In the genomic region with DNA sequence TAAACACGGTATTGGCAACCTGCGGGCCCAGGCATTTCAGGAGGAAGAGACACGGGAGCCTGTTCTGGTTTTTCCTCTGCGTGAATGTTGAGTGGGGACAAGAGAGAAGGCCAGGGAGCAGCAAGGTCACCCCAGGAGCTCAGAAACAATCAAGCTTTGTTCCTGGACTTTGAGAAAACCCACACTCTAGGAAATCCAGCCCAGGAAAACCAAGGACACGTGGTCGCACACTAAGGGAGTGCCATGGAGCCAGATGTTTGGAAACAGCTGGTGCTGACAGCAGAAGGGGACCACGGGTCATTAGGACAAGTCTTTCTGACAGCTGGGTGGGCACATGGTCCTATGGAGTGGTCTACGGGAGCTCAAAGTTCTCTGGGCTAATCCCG, we compare ENCODE assay signal across 11 cellular contexts. TPM values are rescaled to one million over a fixed set of nuclear protein-coding genes. Genes with fewer than 3 reads are reported as not detected.
A peak's percentile ranks its signal among the peaks of the same experiment; 100 is the strongest.
DNase-seq lines count a peak whose midpoint lies in the region; ATAC-seq, FAIRE-seq and TF ChIP-seq lines count a peak whose summit lies in the region.
"Had no signal": no experiment of that assay in that cellular context is flagged by ENCODE, and none has a peak within 500 bp of the region (broad histone marks: within the 10 kb centered on the region; RNA-seq: fewer than 3 reads in every experiment).

No MANE protein-coding gene starts in this region.

- TF ChIP-seq POLR2A in heart left ventricle (IDR thresholded peaks at IDR 0.05), result no peak

- H3K9me3 ChIP-seq in CD4-positive, CD25-positive, alpha-beta regulatory T cell (ENCODE audit: control insufficient read depth in 2 of 2, low read length in 2 of 2), result no peaks in the 10 kb centered on the region
- H3K9me3 ChIP-seq in heart left ventricle, result no peaks in the 10 kb centered on the region
- no peaks in the 10 kb centered on the region for H3K9me3 ChIP-seq in pancreas

- H3K4me3 ChIP-seq in CD4-positive, CD25-positive, alpha-beta regulatory T cell (ENCODE audit: low read depth, low read length), result no peak overlapping the region
- no peak overlapping the region for H3K4me3 ChIP-seq in heart left ventricle
- no peak overlapping the region for H3K4me3 ChIP-seq in pancreas

- no peak for ATAC-seq in CD4-positive, CD25-positive, alpha-beta regulatory T cell (ENCODE audit: low read depth in 2 of 2)
- no peak for ATAC-seq in activated CD8-positive, alpha-beta T cell treated with anti-CD3 and anti-CD28 coated beads, Interleukin-2, amount 10 ng/mL, durations not matched to agents 7 days and 5 days
- peak; percentile 5 to 54 (median 33) for ATAC-seq in heart left ventricle
- ATAC-seq in pancreas, result peak; percentile 57 to 76 (median 66)
- ATAC-seq in HG02852 (IDR thresholded peaks at IDR 0.05; ENCODE audit: unreplicated experiment), result no peak

- intact Hi-C loops in heart left ventricle (cut with DNase I), result loop anchor here in 2 of 10 donors (5.0 kb wide), 2 partner anchors 34 to 39 kb away; no protein-coding TSS in a partner anchor
- intact Hi-C loops in pancreas (cut with DNase I), result no loop called here

- POLR2A ChIA-PET in activated CD8-positive, alpha-beta T cell treated with anti-CD3 and anti-CD28 coated beads, Interleukin-2, amount 10 ng/mL, durations not matched to agents 7 days and 5 days (lab: Charles Lee), result interaction anchor here (0.6 to 1.8 kb wide), 4 partner anchors 12 to 34 kb away, joined by 3 to 6 read pairs (median 3); no protein-coding TSS in a partner anchor

- WGBS in heart left ventricle, 4 donors, result 24 to 37% (median 29%) methylated on average over 9 of the region's 9 CpGs
- WGBS in pancreas, 2 donors, result 26% methylated on average over 9 of the region's 9 CpGs

- CTCF ChIA-PET in activated CD8-positive, alpha-beta T cell treated with anti-CD3 and anti-CD28 coated beads, Interleukin-2, amount 10 ng/mL, durations not matched to agents 7 days and 5 days (lab: Charles Lee), result interaction anchor here (1.0 to 2.6 kb wide), 5 partner anchors 9 to 127 kb away, joined by 3 to 13 read pairs (median 6); no protein-coding TSS in a partner anchor

- peaks cover 21 to 89% (median 65%) of the 10 kb centered on the region in 4 donors for H3K4me1 Mint-ChIP-seq in CD4-positive, CD25-positive, alpha-beta regulatory T cell
- H3K4me1 Mint-ChIP-seq in activated CD8-positive, alpha-beta T cell treated with anti-CD3 and anti-CD28 coated beads, Interleukin-2, amount 10 ng/mL, durations not matched to agents 7 days and 5 days (ENCODE audit: low read depth), result peaks cover 83% of the 10 kb centered on the region

- peaks cover 74% of the 10 kb centered on the region for H3K4me1 ChIP-seq in CD4-positive, CD25-positive, alpha-beta regulatory T cell (ENCODE audit: control insufficient read depth, insufficient read depth, low read length, poor library complexity, severe bottlenecking)
- H3K4me1 ChIP-seq in heart left ventricle (peaks cover 28 to 99% (median 89%) of the 10 kb centered on the region in 12 donors), pancreas (peaks cover 15 to 27% (median 25%) of the 10 kb centered on the region in 3 donors)

- H3K36me3 ChIP-seq in CD4-positive, CD25-positive, alpha-beta regulatory T cell (ENCODE audit: control insufficient read depth, insufficient read depth, low read length), result peaks cover 88% of the 10 kb centered on the region
- peaks cover 9 to 100% (median 86%) of the 10 kb centered on the region in 9 donors for H3K36me3 ChIP-seq in heart left ventricle
- H3K36me3 ChIP-seq in pancreas, result peaks cover 9 to 52% (median 28%) of the 10 kb centered on the region in 3 donors

- H3K27ac Mint-ChIP-seq in CD4-positive, CD25-positive, alpha-beta regulatory T cell, result peak overlapping the region; percentile 90 to 92 (median 91)
- H3K27ac Mint-ChIP-seq in activated CD8-positive, alpha-beta T cell treated with anti-CD3 and anti-CD28 coated beads, Interleukin-2, amount 10 ng/mL, durations not matched to agents 7 days and 5 days, result peak overlapping the region; percentile 81

- H3K4me3 Mint-ChIP-seq in CD4-positive, CD25-positive, alpha-beta regulatory T cell, result peak overlapping the region in 1 of 4 donors; percentile 29
- no peak overlapping the region for H3K4me3 Mint-ChIP-seq in activated CD8-positive, alpha-beta T cell treated with anti-CD3 and anti-CD28 coated beads, Interleukin-2, amount 10 ng/mL, durations not matched to agents 7 days and 5 days

- no peak for DNase-seq in CD4-positive, CD25-positive, alpha-beta regulatory T cell
- no peak for DNase-seq in activated CD8-positive, alpha-beta T cell treated with anti-CD3 and anti-CD28 coated beads, Interleukin-2, amount 10 ng/mL, durations not matched to agents 7 days and 5 days
- DNase-seq in heart left ventricle, result no peak
- DNase-seq in pancreas, result peak in 1 of 6 donors; percentile 55
- DNase-seq in SIG-M5 (lab: John Stamatoyannopoulos, UW), result no peak
- DNase-seq in stimulated activated naive CD4-positive, alpha-beta T cell (lab: John Stamatoyannopoulos, UW), result no peak
- DNase-seq in SKM-1 treated with dmso at 0.1 percent for 144 hours (lab: John Stamatoyannopoulos, UW; ENCODE audit: unreplicated experiment), result no peak
- DNase-seq: EL, kidney glomerular epithelial cell, NCI-H2227 treated with DMSO at 0.1 percent for 48 hours had no signal

- peaks cover 47% of the 10 kb centered on the region for H3K36me3 Mint-ChIP-seq in CD4-positive, CD25-positive, alpha-beta regulatory T cell
- H3K36me3 Mint-ChIP-seq in activated CD8-positive, alpha-beta T cell treated with anti-CD3 and anti-CD28 coated beads, Interleukin-2, amount 10 ng/mL, durations not matched to agents 7 days and 5 days (ENCODE audit: low read depth), result peaks cover 76% of the 10 kb centered on the region

- H3K27ac ChIP-seq in CD4-positive, CD25-positive, alpha-beta regulatory T cell (ENCODE audit: insufficient read depth, low read length, poor library complexity, severe bottlenecking), result peak overlapping the region; percentile 57
- H3K27ac ChIP-seq in heart left ventricle, result peak overlapping the region; percentile 3 to 99 (median 71)
- H3K27ac ChIP-seq in pancreas, result peak overlapping the region; percentile 1 to 78 (median 40)

- no peaks in the 10 kb centered on the region for H3K9me3 Mint-ChIP-seq in CD4-positive, CD25-positive, alpha-beta regulatory T cell
- H3K9me3 Mint-ChIP-seq in activated CD8-positive, alpha-beta T cell treated with anti-CD3 and anti-CD28 coated beads, Interleukin-2, amount 10 ng/mL, durations not matched to agents 7 days and 5 days (ENCODE audit: insufficient read depth), result no peaks in the 10 kb centered on the region

- no peaks in the 10 kb centered on the region for H3K27me3 ChIP-seq in CD4-positive, CD25-positive, alpha-beta regulatory T cell (ENCODE audit: control insufficient read depth, insufficient read depth, low read length)
- H3K27me3 ChIP-seq in heart left ventricle (no peaks in the 10 kb centered on the region), pancreas (no peaks in the 10 kb centered on the region)

- TF ChIP-seq CTCF in heart left ventricle (IDR thresholded peaks at IDR 0.05) (no peak), pancreas (IDR thresholded peaks at IDR 0.05) (no peak)

- FAIRE-seq in pancreas (lab: Jason Lieb, UNC), result no peak

- H3K27me3 Mint-ChIP-seq in CD4-positive, CD25-positive, alpha-beta regulatory T cell, result no peaks in the 10 kb centered on the region
- no peaks in the 10 kb centered on the region for H3K27me3 Mint-ChIP-seq in activated CD8-positive, alpha-beta T cell treated with anti-CD3 and anti-CD28 coated beads, Interleukin-2, amount 10 ng/mL, durations not matched to agents 7 days and 5 days (ENCODE audit: low read depth)

RNA-seq across cellular contexts. Expression of gene MYH9, which starts 44.1 kb away (rescaled TPM):
- total RNA-seq in CD4-positive, CD25-positive, alpha-beta regulatory T cell, result 1,341 TPM
- polyA plus RNA-seq in CD4-positive, CD25-positive, alpha-beta regulatory T cell, result 10 to 100 TPM; 80.0 to 98.9 (median 93.4) TPM
- total RNA-seq in activated CD8-positive, alpha-beta T cell treated with anti-CD3 and anti-CD28 coated beads, Interleukin-2, amount 10 ng/mL, durations not matched to agents 7 days and 5 days, result 100 to 1,000 TPM; 857 to 883 TPM
- 100 to 1,000 TPM; 126 to 482 (median 238) TPM for total RNA-seq in heart left ventricle
- 100 to 1,000 TPM; 109 to 407 TPM for polyA plus RNA-seq in heart left ventricle
- total RNA-seq in pancreas, result 100 to 1,000 TPM; 259 to 554 (median 412) TPM
- polyA plus RNA-seq in pancreas, result 100 to 1,000 TPM in 1 of 2 donors, 10 to 100 TPM in 1; 80.9 to 152 TPM

Comparison
In these comparisons a context has a peak if more than half of its experiments do, and no peak if none do; other contexts are left out.
1. ATAC-seq: peak in heart left ventricle (4 of 4) and pancreas (4 of 4); none in CD4-positive, CD25-positive, alpha-beta regulatory T cell (0 of 2), activated CD8-positive, alpha-beta T cell treated with anti-CD3 and anti-CD28 coated beads, Interleukin-2, amount 10 ng/mL, durations not matched to agents 7 days and 5 days (single experiment) and HG02852 (single experiment).
2. Peak in every context shown above with its lines, with median percentiles within 50 percentile points of each other: H3K27ac ChIP-seq.